18 cellular contexts compared by ENCODE assay signal in the genomic region with DNA sequence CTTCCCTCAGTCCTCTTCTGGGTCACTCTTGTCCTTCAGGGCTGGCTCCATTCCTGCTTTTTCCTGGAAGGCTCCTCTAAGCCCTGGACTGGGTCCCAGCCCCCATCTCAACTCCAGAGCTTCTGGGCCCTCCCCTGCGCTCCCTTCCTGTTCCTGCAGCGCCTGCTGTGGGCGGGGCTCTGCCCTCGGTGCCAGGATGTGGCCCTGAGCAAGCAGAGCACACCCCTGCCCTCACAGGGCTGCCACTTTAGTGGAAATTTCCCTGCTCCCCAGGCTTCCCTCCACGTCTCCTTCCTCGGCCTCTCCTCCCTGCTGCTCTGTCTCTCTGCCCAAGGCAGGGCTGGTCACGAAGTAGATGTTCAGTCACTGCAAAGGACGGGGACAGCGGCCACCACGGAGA. TPM values are rescaled to one million over a fixed set of nuclear protein-coding genes. Genes with fewer than 3 reads are reported as not detected.
A peak's percentile ranks its signal among the peaks of the same experiment; 100 is the strongest.
DNase-seq lines count a peak whose midpoint lies in the region; ATAC-seq, FAIRE-seq and TF ChIP-seq lines count a peak whose summit lies in the region.
"Had no signal": no experiment of that assay in that cellular context is flagged by ENCODE, and none has a peak within 500 bp of the region (broad histone marks: within the 10 kb centered on the region; RNA-seq: fewer than 3 reads in every experiment).

No MANE protein-coding gene starts in this region.

- no peaks in the 10 kb centered on the region for H3K9me3 Mint-ChIP-seq in Caco-2 (ENCODE audit: unreplicated experiment)
- H3K9me3 Mint-ChIP-seq in nephron progenitor cell: no peaks in the 10 kb centered on the region
- H3K9me3 Mint-ChIP-seq in CD4-positive, alpha-beta memory T cell: no peaks in the 10 kb centered on the region
- H3K9me3 Mint-ChIP-seq: GM23338 had no signal

- POLR2A ChIA-PET in Caco-2 (lab: Charles Lee): no interaction called here
- POLR2A ChIA-PET in K562 (lab: Yijun Ruan, JAX): no interaction called here
- POLR2A ChIA-PET in CD4-positive, alpha-beta memory T cell (lab: Charles Lee; ENCODE audit: partially characterized antibody): no interaction called here

- no peaks in the 10 kb centered on the region for H3K79me2 ChIP-seq in K562 (ENCODE audit: control insufficient read depth, insufficient read depth, low read length)

- ATAC-seq in K562: no peak
- ATAC-seq: GM23338, HepG2 had no signal

- H3K4me3 Mint-ChIP-seq in Caco-2 (ENCODE audit: unreplicated experiment): no peak overlapping the region
- H3K4me3 Mint-ChIP-seq in nephron progenitor cell: no peak overlapping the region
- H3K4me3 Mint-ChIP-seq in CD4-positive, alpha-beta memory T cell: no peak overlapping the region
- H3K4me3 Mint-ChIP-seq: GM23338 had no signal

- no peaks in the 10 kb centered on the region for H3K9me3 ChIP-seq in Caco-2
- no peaks in the 10 kb centered on the region for H3K9me3 ChIP-seq in K562 (replicated peaks; ENCODE audit: control insufficient read depth, insufficient read depth, low read depth, low read length)
- H3K9me3 ChIP-seq in CD4-positive, alpha-beta memory T cell (ENCODE audit: control insufficient read depth in 1 of 2, low read length in 2 of 2): no peaks in the 10 kb centered on the region

- H3K27me3 Mint-ChIP-seq in Caco-2 (ENCODE audit: insufficient read depth, unreplicated experiment) (no peaks in the 10 kb centered on the region), nephron progenitor cell (ENCODE audit: low read depth, poor library complexity) (no peaks in the 10 kb centered on the region)
- H3K27me3 Mint-ChIP-seq in CD4-positive, alpha-beta memory T cell: no peaks in the 10 kb centered on the region

- intact Hi-C loops in Caco-2 (cut with micrococcal nuclease; ENCODE audit: unreplicated experiment) (no loop called here), K562 (cut with micrococcal nuclease) (no loop called here)
- intact Hi-C loops in CD4-positive, alpha-beta memory T cell (cut with micrococcal nuclease): no loop called here

- H3K4me1 ChIP-seq in Caco-2 (no peaks in the 10 kb centered on the region), K562 (replicated peaks in 1 of 2; ENCODE audit: control insufficient read depth in 2 of 2, insufficient read depth in 2 of 2, low read length in 2 of 2) (peaks cover 0 to 24% of the 10 kb centered on the region in 2 experiments; a peak in 2 of 5 replicates)
- H3K4me1 ChIP-seq in CD4-positive, alpha-beta memory T cell (ENCODE audit: insufficient read depth, low read length): no peaks in the 10 kb centered on the region

- peak overlapping the region; percentile 77 for H3K27ac Mint-ChIP-seq in Caco-2 (ENCODE audit: unreplicated experiment)
- H3K27ac Mint-ChIP-seq in nephron progenitor cell: peak overlapping the region; percentile 78
- H3K27ac Mint-ChIP-seq in CD4-positive, alpha-beta memory T cell: no peak overlapping the region
- H3K27ac Mint-ChIP-seq: GM23338 had no signal

- in situ Hi-C loops in K562 (cut with MboI): no loop called here

- H3K36me3 ChIP-seq in Caco-2 (ENCODE audit: control insufficient read depth, insufficient read depth, low read length) (peaks cover 11% of the 10 kb centered on the region), K562 (ENCODE audit: control insufficient read depth, insufficient read depth, low read length) (no peaks in the 10 kb centered on the region)
- H3K36me3 ChIP-seq in CD4-positive, alpha-beta memory T cell (ENCODE audit: insufficient read depth, low read length): no peaks in the 10 kb centered on the region

- peaks cover 79% of the 10 kb centered on the region for H3K36me3 Mint-ChIP-seq in Caco-2 (ENCODE audit: insufficient read depth, unreplicated experiment)
- H3K36me3 Mint-ChIP-seq in nephron progenitor cell (ENCODE audit: low read depth): peaks cover 8% of the 10 kb centered on the region
- H3K36me3 Mint-ChIP-seq in CD4-positive, alpha-beta memory T cell: peaks cover 16 to 27% of the 10 kb centered on the region in 2 donors

- no peaks in the 10 kb centered on the region for H4K20me1 ChIP-seq in K562 (replicated peaks; ENCODE audit: control insufficient read depth, insufficient read depth, low read length)

- 49% methylated on average over 10 of the region's 10 CpGs for WGBS in K562 (ENCODE audit: insufficient coverage, low coverage, missing lambda C conversion rate)

- TF ChIP-seq RAD21 in K562 (CRISPR knock-in tag; conservative IDR thresholded peaks at IDR 0.05 in 1 of 2, IDR thresholded peaks at IDR 0.05 in 1 of 2): no peak

- H3K4me1 Mint-ChIP-seq in Caco-2 (ENCODE audit: low read depth, unreplicated experiment) (no peaks in the 10 kb centered on the region), nephron progenitor cell (no peaks in the 10 kb centered on the region)
- peaks cover 0 to 2% (median 0%) of the 10 kb centered on the region in 4 donors for H3K4me1 Mint-ChIP-seq in CD4-positive, alpha-beta memory T cell

- H3K27me3 ChIP-seq in Caco-2 (replicated peaks; ENCODE audit: control insufficient read depth, insufficient read depth, low read length) (no peaks in the 10 kb centered on the region), K562 (ENCODE audit: control insufficient read depth in 2 of 2, insufficient read depth in 2 of 2, low read length in 2 of 2) (peaks cover 0 to 5% of the 10 kb centered on the region in 2 experiments; a peak in 3 of 5 replicates)
- H3K27me3 ChIP-seq in CD4-positive, alpha-beta memory T cell (ENCODE audit: insufficient read depth, low read length): no peaks in the 10 kb centered on the region

- H3K4me2 ChIP-seq in K562 (ENCODE audit: insufficient read depth, low read length): no peak overlapping the region
- H3K4me2 ChIP-seq: GM23338 had no signal

- CTCF ChIA-PET in Caco-2 (lab: Charles Lee) (no interaction called here), K562 (lab: Yijun Ruan, JAX; ENCODE audit: low intra/inter-chr PET ratio) (no interaction called here)
- CTCF ChIA-PET in CD4-positive, alpha-beta memory T cell (lab: Charles Lee; ENCODE audit: partially characterized antibody): no interaction called here

- TF ChIP-seq CTCF in Caco-2 (IDR thresholded peaks at IDR 0.05; ENCODE audit: insufficient read depth in 1 of 2, low read depth in 1 of 2, low read length in 1 of 2, severe bottlenecking in 1 of 2, unreplicated experiment in 1 of 2) (no peak), K562 (IDR thresholded peaks at IDR 0.05 in 2 of 3, conservative IDR thresholded peaks at IDR 0.05 in 1 of 3; ENCODE audit: insufficient read depth in 2 of 3, low read depth in 1 of 3, low read length in 3 of 3) (no peak), nephron progenitor cell (IDR thresholded peaks at IDR 0.05) (no peak)

- TF ChIP-seq POLR2A in K562 (conservative IDR thresholded peaks at IDR 0.05): no peak

- no peak overlapping the region for H3K27ac ChIP-seq in K562 (ENCODE audit: extremely low read depth, low read depth, low read length)
- no peak overlapping the region for H3K27ac ChIP-seq in CD4-positive, alpha-beta memory T cell (ENCODE audit: low read depth, low read length)

- no peak for FAIRE-seq in K562 (lab: Jason Lieb, UNC)
- FAIRE-seq: A204.1, G401.6, GM12892, HepG2, HTR-8/SVneo had no signal

- DNase-seq in Caco-2: no peak
- DNase-seq in NCI-H2029 (lab: John Stamatoyannopoulos, UW): peak; percentile 57
- DNase-seq in K562 (ENCODE audit: extremely low read depth in 1 of 4, low spot score in 3 of 4): no peak
- no peak for DNase-seq in nephron progenitor cell
- DNase-seq in NCI-H2081 treated with DMSO at 0.1 percent for 48 hours (lab: John Stamatoyannopoulos, UW): no peak
- no peak for DNase-seq in AG08395 (ENCODE audit: low spot score)
- DNase-seq in CD4-positive, alpha-beta memory T cell: no peak
- DNase-seq in activated naive CD4-positive, alpha-beta T cell (lab: John Stamatoyannopoulos, UW): no peak
- DNase-seq: DMS153, DMS79 treated with DMSO at 0.1 percent for 48 hours, EL, H7 had no signal

- TF ChIP-seq EP300 in K562 (IDR thresholded peaks at IDR 0.05; ENCODE audit: low read length): no peak

- H3K4me3 ChIP-seq in Caco-2 (ENCODE audit: low read depth, low read length): no peak overlapping the region
- H3K4me3 ChIP-seq in K562: no peak overlapping the region
- no peak overlapping the region for H3K4me3 ChIP-seq in CD4-positive, alpha-beta memory T cell (ENCODE audit: low read length in 2 of 2)
- H3K4me3 ChIP-seq: GM23338 had no signal

- no peak overlapping the region for H3K9ac ChIP-seq in K562 (ENCODE audit: insufficient read depth in 1 of 2, low read depth in 2 of 2, low read length in 2 of 2)

- no TSS peak for BruUV-seq in Caco-2 (replicated peaks; lab: Mats Ljungman, UMichigan)
- no TSS peak for BruUV-seq in K562 (replicated peaks; lab: Mats Ljungman, UMichigan)

- H3K9me1 ChIP-seq in K562 (ENCODE audit: control insufficient read depth, insufficient read depth, low read length): no peaks in the 10 kb centered on the region

- H2AFZ ChIP-seq in K562 (ENCODE audit: low read depth, low read length): no peak overlapping the region
- H2AFZ ChIP-seq: GM23338 had no signal

TF ChIP-seq in K562, 482 proteins besides CTCF, POLR2A, EP300 and RAD21:
- TF ChIP-seq FOXJ2 (tag; IDR thresholded peaks at IDR 0.05) (no peak), NONO (IDR thresholded peaks at IDR 0.05; ENCODE audit: low read depth in 2 of 2, low read length in 1 of 2) (no peak), ZNF316 (IDR thresholded peaks at IDR 0.05) (peak; percentile 55), TRIM24 (IDR thresholded peaks at IDR 0.05) (0 out of 4 replicates have a peak, but pooled peaks of 1 of the 2 experiments have one; percentile 8), HEY1 (CRISPR knock-in tag; IDR thresholded peaks at IDR 0.05; ENCODE audit: borderline replicate concordance) (no peak), SREBF1 (IDR thresholded peaks at IDR 0.05; ENCODE audit: borderline replicate concordance, low read depth, low read length) (no peak)

RNA-seq across cellular contexts. Expression of a gene that starts 28.8 kb away (rescaled TPM):
- total RNA-seq in Caco-2 (2022) (3.6 and 5.0 TPM in 2 replicates), K562 (2014; rRNA removed) (4.1 and 4.6 TPM in 2 replicates), K562 (2014; rRNA removed; fragmentation: Illumina TruSeq; extraction: Trizol) (1.1 and 1.6 TPM in 2 replicates), K562 (2015; rRNA removed; fragmentation: Illumina TruSeq; extraction: Trizol) (2.2 and 2.3 TPM in 2 replicates), K562 (2021) (5.7 and 6.2 TPM in 2 replicates)
- 5.0 and 8.4 TPM in 2 replicates for total RNA-seq in K562 (2011; cell fraction: chromatin; rRNA removed; ENCODE audit: low replicate concordance)
- total RNA-seq in K562 (2011; cell fraction: nucleolus; rRNA removed): 4.9 and 7.2 TPM in 2 replicates
- 5.0 and 6.9 TPM in 2 replicates for total RNA-seq in K562 (2011; cell fraction: nucleoplasm; rRNA removed)
- polyA plus RNA-seq in K562 (2011; rRNA removed) (3.1 and 3.6 TPM in 2 replicates), K562 (2014; fragmentation: Illumina TruSeq; extraction: Trizol) (3.8 and 5.0 TPM in 2 replicates), K562 (2014; fragmentation: Nextera tagmentation; extraction: Ambion mirVana) (under 1 TPM; 0.10 to 0.29 TPM), K562 (2014; rRNA removed) (4.2 and 5.5 TPM in 2 replicates)
- polyA plus RNA-seq in K562 (2011; cell fraction: cytosol; rRNA removed): 5.9 and 11.0 TPM in 2 replicates
- 5.7 and 8.6 TPM in 2 replicates for polyA plus RNA-seq in K562 (2011; cell fraction: nucleus; rRNA removed)
- 1.1 and 3.6 TPM in 2 replicates for polyA plus RNA-seq in K562 (2012)
- 2.2 and 2.6 TPM in 2 replicates for polyA minus RNA-seq in K562 (2011; rRNA and poly(A)+ RNA removed)
- 1.0 and 2.2 TPM in 2 replicates for polyA minus RNA-seq in K562 (2011; cell fraction: cytosol; rRNA and poly(A)+ RNA removed)
- 2.0 and 2.7 TPM in 2 replicates for polyA minus RNA-seq in K562 (2011; cell fraction: nucleus; rRNA and poly(A)+ RNA removed)
- not detected for total RNA-seq in CD4-positive, alpha-beta memory T cell
- polyA plus RNA-seq in CD4-positive, alpha-beta memory T cell: not detected

Comparison
In these comparisons a context has a peak if more than half of its experiments do, and no peak if none do; other contexts are left out.
1. H3K27ac Mint-ChIP-seq: peak in Caco-2 (single experiment) and nephron progenitor cell (single experiment); none in CD4-positive, alpha-beta memory T cell (0 of 7).